ENCODE assay signal across 6 cellular contexts in genomic region chr2:49199266-49199665, GRCh38. TPM values are rescaled to one million over a fixed set of nuclear protein-coding genes. Genes with fewer than 3 reads are reported as not detected.
"Had no signal": no experiment of that assay in that cellular context is flagged by ENCODE, and none has a peak within 500 bp of the region (broad histone marks: within the 10 kb centered on the region; RNA-seq: fewer than 3 reads in every experiment).

No MANE protein-coding gene starts in this region.

- H3K4me3 ChIP-seq: K562 had no signal

- DNase-seq: IMR-90, KBM-7 had no signal

- H3K27ac ChIP-seq: HL-60 had no signal

RNA-seq across cellular contexts. Expression of gene FSHR, which starts 45.0 kb away (rescaled TPM):
- polyA plus RNA-seq: HepG2, IgD-negative memory B cell, IMR-90, K562 had no signal
